19 cellular contexts compared by ENCODE assay signal in the genomic region with DNA sequence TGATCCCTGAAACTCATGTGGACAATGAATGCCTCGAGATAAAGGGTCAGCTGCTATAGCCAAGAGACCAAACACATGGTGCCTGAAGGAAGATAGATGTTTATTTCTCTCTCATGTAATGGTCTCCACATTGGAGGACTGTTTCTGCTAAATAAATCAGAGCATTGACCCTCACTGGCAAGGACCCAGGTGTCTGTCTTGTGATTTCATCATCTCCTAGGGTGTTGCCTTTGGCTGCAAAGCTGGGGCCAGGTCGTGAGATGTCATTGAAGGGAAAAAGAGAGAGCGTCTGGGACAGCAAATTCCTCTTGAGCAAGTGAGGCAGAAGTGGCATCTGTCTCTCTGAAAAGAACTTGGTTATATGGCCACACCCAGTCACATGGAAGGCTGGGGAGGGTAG.
DNase-seq lines count a peak whose midpoint lies in the region; ATAC-seq and TF ChIP-seq lines count a peak whose summit lies in the region.
"Had no signal": no experiment of that assay in that cellular context is flagged by ENCODE, and none has a peak within 500 bp of the region (broad histone marks: within the 10 kb centered on the region; RNA-seq: fewer than 3 reads in every experiment).

No MANE protein-coding gene starts in this region.

- no peak for ATAC-seq in HCT116
- ATAC-seq: CD8-positive, alpha-beta T cell; Panc1 had no signal

- no peaks in the 10 kb centered on the region for H3K9me3 Mint-ChIP-seq in nephron progenitor cell
- no peaks in the 10 kb centered on the region for H3K9me3 Mint-ChIP-seq in activated T-helper 1 cell treated with anti-CD3 and anti-CD28 coated beads, Interleukin-12 subunit alpha, Interleukin-12 subunit beta, Interleukin-2, Interleukin-4 antibody, amounts not matched to agents 30 ng/mL and 10 ng/mL and 1 ng/mL, durations not matched to agents 14 hours and 24 hours and 36 hours
- H3K9me3 Mint-ChIP-seq: CD8-positive, alpha-beta T cell; HFFc6; IgD-negative memory B cell had no signal

- no peaks in the 10 kb centered on the region for H3K27me3 ChIP-seq in HCT116 (ENCODE audit: insufficient read depth, low read length)
- H3K27me3 ChIP-seq: BLaER1, SJSA1 had no signal

- no peak for TF ChIP-seq CTCF in HCT116 (IDR thresholded peaks at IDR 0.05 in 2 of 3, conservative IDR thresholded peaks at IDR 0.05 in 1 of 3; ENCODE audit: borderline replicate concordance in 1 of 3, insufficient read depth in 1 of 3, low read depth in 2 of 3, low read length in 2 of 3)
- no peak for TF ChIP-seq CTCF in fibroblast of the aortic adventitia (IDR thresholded peaks at IDR 0.05; ENCODE audit: insufficient read depth, low read length)
- no peak for TF ChIP-seq CTCF in nephron progenitor cell (IDR thresholded peaks at IDR 0.05)

- no TSS peak for BruUV-seq in HCT116 (replicated peaks; lab: Mats Ljungman, UMichigan)

- no peak overlapping the region for H3K27ac ChIP-seq in HCT116 (ENCODE audit: low read depth, low read length)
- H3K27ac ChIP-seq: BLaER1, HL-60, SJSA1 had no signal

- no peaks in the 10 kb centered on the region for H3K36me3 ChIP-seq in HCT116 (ENCODE audit: control insufficient read depth in 1 of 2, insufficient read depth in 2 of 2, low read length in 2 of 2)
- H3K36me3 ChIP-seq: BLaER1, SJSA1 had no signal

- CTCF ChIA-PET in HCT116 (lab: Charles Lee), result interaction anchor here (1.0 kb wide), 1 partner anchor 8 kb away, joined by 3 read pairs; no protein-coding TSS in a partner anchor

- intact Hi-C loops in HCT116 (cut with micrococcal nuclease), result no loop called here
- intact Hi-C loops in activated T-helper 1 cell treated with anti-CD3 and anti-CD28 coated beads, Interleukin-12 subunit alpha, Interleukin-12 subunit beta, Interleukin-2, Interleukin-4 antibody, amounts not matched to agents 30 ng/mL and 10 ng/mL and 1 ng/mL, durations not matched to agents 14 hours and 24 hours and 36 hours (cut with micrococcal nuclease), result loop anchor here (5.0 kb wide), 2 partner anchors 52 to 362 kb away; no protein-coding TSS in a partner anchor

- no peaks in the 10 kb centered on the region for H3K79me2 ChIP-seq in HCT116 (ENCODE audit: insufficient read depth, low read length)

- DNase-seq in HCT116 (ENCODE audit: low read depth, low spot score) (no peak), OCI-M1 (lab: John Stamatoyannopoulos, UW) (peak; percentile 2), fibroblast of the aortic adventitia (ENCODE audit: low read depth) (peak; percentile 75), nephron progenitor cell (no peak), COLO668 (lab: John Stamatoyannopoulos, UW; ENCODE audit: unreplicated experiment) (no peak), inferior parietal cortex (ENCODE audit: extremely low spot score) (no peak), CD1c-positive myeloid dendritic cell (ENCODE audit: extremely low spot score) (no peak)
- DNase-seq in activated T-helper 1 cell treated with anti-CD3 and anti-CD28 coated beads, Interleukin-12 subunit alpha, Interleukin-12 subunit beta, Interleukin-2, Interleukin-4 antibody, amounts not matched to agents 30 ng/mL and 10 ng/mL and 1 ng/mL, durations not matched to agents 14 hours and 24 hours and 36 hours (ENCODE audit: low spot score), result no peak
- DNase-seq: CD8-positive, alpha-beta T cell; HFFc6; NCI-H1105 treated with DMSO at 0.1 percent for 48 hours; NCI-H1694 treated with DMSO at 0.1 percent for 48 hours; NCI-H2107; NCI-H524 had no signal

- peaks cover 3% of the 10 kb centered on the region for H3K27me3 Mint-ChIP-seq in nephron progenitor cell (ENCODE audit: low read depth, poor library complexity)
- peaks cover 32% of the 10 kb centered on the region for H3K27me3 Mint-ChIP-seq in activated T-helper 1 cell treated with anti-CD3 and anti-CD28 coated beads, Interleukin-12 subunit alpha, Interleukin-12 subunit beta, Interleukin-2, Interleukin-4 antibody, amounts not matched to agents 30 ng/mL and 10 ng/mL and 1 ng/mL, durations not matched to agents 14 hours and 24 hours and 36 hours (ENCODE audit: insufficient read depth)

- no peak overlapping the region for H3K4me2 ChIP-seq in HCT116 (ENCODE audit: low read length)
- H3K4me2 ChIP-seq: BLaER1 had no signal

- no peaks in the 10 kb centered on the region for H3K9me3 ChIP-seq in HCT116 (ENCODE audit: control insufficient read depth in 1 of 2, insufficient read depth in 1 of 2, low read depth in 1 of 2, low read length in 2 of 2)
- H3K9me3 ChIP-seq: BLaER1, SJSA1 had no signal

- H4K20me1 ChIP-seq in HCT116 (ENCODE audit: insufficient read depth), result no peaks in the 10 kb centered on the region
- H4K20me1 ChIP-seq: BLaER1 had no signal

- TF ChIP-seq POLR2A in HCT116 (IDR thresholded peaks at IDR 0.05; ENCODE audit: borderline replicate concordance, extremely low read depth, insufficient read depth, insufficient read length), result no peak

- POLR2A ChIA-PET in HCT116 (lab: Charles Lee), result no interaction called here

- RAD21 ChIA-PET in HCT116 (lab: Charles Lee; ENCODE audit: low non-redundant PET in 1 of 2, low total read pairs in 2 of 2, uncharacterized antibody in 2 of 2, unreplicated experiment in 2 of 2), result no interaction called here

- H3K27ac Mint-ChIP-seq in nephron progenitor cell, result peak overlapping the region; percentile 53
- H3K27ac Mint-ChIP-seq in activated T-helper 1 cell treated with anti-CD3 and anti-CD28 coated beads, Interleukin-12 subunit alpha, Interleukin-12 subunit beta, Interleukin-2, Interleukin-4 antibody, amounts not matched to agents 30 ng/mL and 10 ng/mL and 1 ng/mL, durations not matched to agents 14 hours and 24 hours and 36 hours, result no peak overlapping the region
- H3K27ac Mint-ChIP-seq: CD8-positive, alpha-beta T cell; HFFc6; IgD-negative memory B cell had no signal

- H2AFZ ChIP-seq in HCT116 (ENCODE audit: low read depth, low read length, poor library complexity, severe bottlenecking), result no peak overlapping the region

- no peaks in the 10 kb centered on the region for H3K36me3 Mint-ChIP-seq in nephron progenitor cell (ENCODE audit: low read depth)
- H3K36me3 Mint-ChIP-seq in activated T-helper 1 cell treated with anti-CD3 and anti-CD28 coated beads, Interleukin-12 subunit alpha, Interleukin-12 subunit beta, Interleukin-2, Interleukin-4 antibody, amounts not matched to agents 30 ng/mL and 10 ng/mL and 1 ng/mL, durations not matched to agents 14 hours and 24 hours and 36 hours (ENCODE audit: low read depth), result no peaks in the 10 kb centered on the region
- H3K36me3 Mint-ChIP-seq: CD8-positive, alpha-beta T cell; IgD-negative memory B cell had no signal

- peaks cover 67% of the 10 kb centered on the region for H3K4me1 Mint-ChIP-seq in nephron progenitor cell
- H3K4me1 Mint-ChIP-seq in activated T-helper 1 cell treated with anti-CD3 and anti-CD28 coated beads, Interleukin-12 subunit alpha, Interleukin-12 subunit beta, Interleukin-2, Interleukin-4 antibody, amounts not matched to agents 30 ng/mL and 10 ng/mL and 1 ng/mL, durations not matched to agents 14 hours and 24 hours and 36 hours (ENCODE audit: low read depth), result peaks cover 7% of the 10 kb centered on the region

- no peak overlapping the region for H3K9ac ChIP-seq in HCT116 (ENCODE audit: low read length)
- H3K9ac ChIP-seq: BLaER1 had no signal

- H3K4me3 Mint-ChIP-seq in nephron progenitor cell, result no peak overlapping the region
- H3K4me3 Mint-ChIP-seq in activated T-helper 1 cell treated with anti-CD3 and anti-CD28 coated beads, Interleukin-12 subunit alpha, Interleukin-12 subunit beta, Interleukin-2, Interleukin-4 antibody, amounts not matched to agents 30 ng/mL and 10 ng/mL and 1 ng/mL, durations not matched to agents 14 hours and 24 hours and 36 hours, result no peak overlapping the region
- H3K4me3 Mint-ChIP-seq: CD8-positive, alpha-beta T cell; HFFc6; IgD-negative memory B cell had no signal

- no peak overlapping the region for H3K4me3 ChIP-seq in HCT116 (replicated peaks in 1 of 2; ENCODE audit: low read depth in 1 of 2, low read length in 2 of 2)
- H3K4me3 ChIP-seq in fibroblast of the aortic adventitia (ENCODE audit: low read depth, low read length), result no peak overlapping the region
- H3K4me3 ChIP-seq: BLaER1, SJSA1 had no signal

- H3K9me2 ChIP-seq in HCT116 (ENCODE audit: insufficient read depth), result no peaks in the 10 kb centered on the region

- TF ChIP-seq RAD21 in HCT116 (IDR thresholded peaks at IDR 0.05; ENCODE audit: low read depth), result no peak

- no peaks in the 10 kb centered on the region for H3K4me1 ChIP-seq in HCT116 (ENCODE audit: control insufficient read depth in 1 of 2, insufficient read depth in 2 of 2, low read length in 2 of 2)

TF ChIP-seq in HCT116, 20 proteins besides CTCF, POLR2A, EP300 and RAD21:
- no peak for TF ChIP-seq EZH2 (IDR thresholded peaks at IDR 0.05)
- no peak for TF ChIP-seq ELF1 (IDR thresholded peaks at IDR 0.05; ENCODE audit: borderline replicate concordance, low read depth)
- TF ChIP-seq CEBPB (IDR thresholded peaks at IDR 0.05; ENCODE audit: low read depth), result peak; percentile 43; the same call in 1 of the 2 replicates

Comparison
In these comparisons a context has a peak if more than half of its experiments do, and no peak if none do; other contexts are left out.
1. DNase-seq: peak in OCI-M1 (single experiment) and fibroblast of the aortic adventitia (single experiment); none in HCT116 (single experiment), nephron progenitor cell (single experiment), activated T-helper 1 cell treated with anti-CD3 and anti-CD28 coated beads, Interleukin-12 subunit alpha, Interleukin-12 subunit beta, Interleukin-2, Interleukin-4 antibody, amounts not matched to agents 30 ng/mL and 10 ng/mL and 1 ng/mL, durations not matched to agents 14 hours and 24 hours and 36 hours (single experiment), COLO668 (single experiment), inferior parietal cortex (single experiment) and CD1c-positive myeloid dendritic cell (single experiment).